1 cellular context compared by ENCODE assay signal in the genomic region with DNA sequence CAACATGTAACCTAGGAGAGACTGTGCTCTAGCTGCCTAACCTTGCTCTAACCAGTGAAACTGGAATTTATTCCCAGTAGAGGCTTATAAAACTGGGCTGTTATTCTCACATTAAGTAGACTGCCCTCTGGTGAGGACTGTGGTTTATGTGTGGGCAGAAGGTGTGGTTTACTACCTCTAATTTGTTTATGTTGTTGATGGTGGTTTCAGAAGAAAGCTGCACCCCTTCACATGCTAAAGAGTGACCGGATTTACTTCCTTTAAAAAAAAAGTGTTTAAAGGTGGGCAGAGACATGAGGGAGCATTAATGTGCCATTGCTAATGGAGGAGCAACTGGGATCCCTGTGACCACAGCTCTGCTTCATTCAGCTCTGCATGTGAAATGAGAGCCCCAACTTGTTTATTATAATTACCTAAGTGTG.
TF ChIP-seq lines count a peak whose summit lies in the region.

No MANE protein-coding gene starts in this region.

TF ChIP-seq in IMR-90, 13 proteins besides CTCF, POLR2A, EP300 and RAD21 (continued from another document):
- TF ChIP-seq, protein P1, sequence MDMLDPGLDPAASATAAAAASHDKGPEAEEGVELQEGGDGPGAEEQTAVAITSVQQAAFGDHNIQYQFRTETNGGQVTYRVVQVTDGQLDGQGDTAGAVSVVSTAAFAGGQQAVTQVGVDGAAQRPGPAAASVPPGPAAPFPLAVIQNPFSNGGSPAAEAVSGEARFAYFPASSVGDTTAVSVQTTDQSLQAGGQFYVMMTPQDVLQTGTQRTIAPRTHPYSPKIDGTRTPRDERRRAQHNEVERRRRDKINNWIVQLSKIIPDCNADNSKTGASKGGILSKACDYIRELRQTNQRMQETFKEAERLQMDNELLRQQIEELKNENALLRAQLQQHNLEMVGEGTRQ (IDR thresholded peaks at IDR 0.05; ENCODE audit: low read depth, low read length), result no peak
- TF ChIP-seq RFX5 (IDR thresholded peaks at IDR 0.05; ENCODE audit: low read depth, low read length), result no peak
- no peak for TF ChIP-seq MAFK (IDR thresholded peaks at IDR 0.05; ENCODE audit: low read depth, low read length)
